In the genomic region with DNA sequence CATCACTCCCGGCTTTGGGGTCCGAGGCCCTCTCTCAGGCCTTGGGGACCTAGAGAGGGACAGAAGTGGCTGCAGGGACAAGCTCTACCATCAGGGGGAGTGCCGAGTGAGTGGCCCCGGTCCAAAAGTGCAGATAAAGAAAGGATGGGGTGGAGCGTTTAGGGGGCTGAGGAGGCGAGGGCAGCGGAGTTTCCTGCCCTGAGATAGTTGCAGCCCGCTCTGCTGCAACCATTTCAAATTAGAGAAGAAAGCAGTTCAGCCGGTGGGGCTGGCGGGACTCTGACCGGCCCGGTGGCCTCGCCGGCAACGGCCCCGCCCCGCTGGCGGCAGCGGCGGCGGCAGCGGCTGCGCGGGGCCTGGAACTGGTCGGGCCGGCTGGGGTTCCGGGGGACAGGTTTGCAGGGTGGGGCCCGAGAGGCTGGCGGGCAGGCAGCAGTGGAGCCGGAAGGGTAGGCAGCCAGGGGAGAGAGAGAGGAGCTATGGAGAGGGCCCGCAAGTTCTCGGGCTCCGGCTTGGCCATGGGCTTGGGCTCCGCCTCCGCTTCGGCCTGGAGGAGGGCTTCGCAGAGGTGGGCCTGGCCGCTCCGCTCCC, we compare ENCODE assay signal across 8 cellular contexts. TPM values are rescaled to one million over a fixed set of nuclear protein-coding genes. Genes with fewer than 3 reads are reported as not detected.
DNase-seq lines count a peak whose midpoint lies in the region; ATAC-seq and TF ChIP-seq lines count a peak whose summit lies in the region.

No MANE protein-coding gene starts in this region.

- ATAC-seq in HCT116 (peak; percentile 47), memory B cell (ENCODE audit: low read depth) (peak; percentile 51), GM18873 (IDR thresholded peaks at IDR 0.05; ENCODE audit: low FRiP score, unreplicated experiment) (no peak)

- no peaks in the 10 kb centered on the region for H3K9me3 ChIP-seq in HCT116 (ENCODE audit: control insufficient read depth in 1 of 2, insufficient read depth in 1 of 2, low read depth in 1 of 2, low read length in 2 of 2)
- no peaks in the 10 kb centered on the region for H3K9me3 ChIP-seq in duodenal mucosa (ENCODE audit: control insufficient read depth in 1 of 2, low read length in 2 of 2)

- H3K27me3 Mint-ChIP-seq in memory B cell, result no peaks in the 10 kb centered on the region

- TF ChIP-seq POLR2A in HCT116 (IDR thresholded peaks at IDR 0.05; ENCODE audit: borderline replicate concordance, extremely low read depth, insufficient read depth, insufficient read length), result no peak

- peak overlapping the region; percentile 53 for H3K27ac Mint-ChIP-seq in memory B cell

- H3K27ac ChIP-seq in HCT116 (ENCODE audit: low read depth, low read length) (peak overlapping the region; percentile 57; the same call in 1 of the 2 replicates), duodenal mucosa (ENCODE audit: low read depth, low read length) (peak overlapping the region; percentile 50)

- in situ Hi-C loops in G401 (cut with HindIII; ENCODE audit: low sequenced_read_pairs), result no loop called here

- TF ChIP-seq CTCF in HCT116 (IDR thresholded peaks at IDR 0.05 in 2 of 3, conservative IDR thresholded peaks at IDR 0.05 in 1 of 3; ENCODE audit: borderline replicate concordance in 1 of 3, insufficient read depth in 1 of 3, low read depth in 2 of 3, low read length in 2 of 3), result peak in 2 of 3 experiments; percentile 60 to 65; a peak in 4 of 6 replicates

- no peak for TF ChIP-seq RAD21 in HCT116 (IDR thresholded peaks at IDR 0.05; ENCODE audit: low read depth)

- no peaks in the 10 kb centered on the region for H3K9me2 ChIP-seq in HCT116 (ENCODE audit: insufficient read depth)

- intact Hi-C loops in HCT116 (cut with micrococcal nuclease), result loop anchor here (5.0 to 10.0 kb wide), 2 partner anchors 100 to 313 kb away; no protein-coding TSS in a partner anchor

- H3K4me3 Mint-ChIP-seq in memory B cell, result peak overlapping the region; percentile 97

- H3K4me1 ChIP-seq in HCT116 (ENCODE audit: control insufficient read depth in 1 of 2, insufficient read depth in 2 of 2, low read length in 2 of 2) (peaks cover 10 to 32% of the 10 kb centered on the region in 2 experiments), duodenal mucosa (ENCODE audit: control insufficient read depth in 1 of 2, insufficient read depth in 2 of 2, low read length in 2 of 2) (peaks cover 18 to 24% of the 10 kb centered on the region in 2 donors)

- DNase-seq in G401 (ENCODE audit: low spot score), result peak; percentile 51
- DNase-seq in HCT116 (ENCODE audit: low read depth, low spot score), result peak; percentile 18
- peak; percentile 74 for DNase-seq in NCI-H1436 (lab: John Stamatoyannopoulos, UW)
- DNase-seq in activated CD4-positive, alpha-beta T cell treated with anti-CD3 and anti-CD28 coated beads for 4 hours, result peak; percentile 42 to 52
- DNase-seq in memory B cell (ENCODE audit: low spot score in 2 of 2), result peak in 1 of 2 donors; percentile 50
- peak; percentile 46 for DNase-seq in stimulated activated naive CD4-positive, alpha-beta T cell treated with Interleukin-2 at 50 U/mL for 16 hours (lab: John Stamatoyannopoulos, UW)

- H3K27me3 ChIP-seq in HCT116 (ENCODE audit: insufficient read depth, low read length) (no peaks in the 10 kb centered on the region), duodenal mucosa (ENCODE audit: control insufficient read depth in 1 of 2, insufficient read depth in 2 of 2, low read length in 2 of 2) (peaks cover 0 to under 1% of the 10 kb centered on the region in 2 donors)

- CTCF ChIA-PET in HCT116 (lab: Charles Lee), result interaction anchor here (1.0 to 2.6 kb wide), 4 partner anchors 17 to 212 kb away, joined by 3 to 17 read pairs (median 6); no protein-coding TSS in a partner anchor

- RAD21 ChIA-PET in HCT116 (lab: Charles Lee; ENCODE audit: low non-redundant PET in 1 of 2, low total read pairs in 2 of 2, uncharacterized antibody in 2 of 2, unreplicated experiment in 2 of 2), result no interaction called here

- H3K79me2 ChIP-seq in HCT116 (ENCODE audit: insufficient read depth, low read length), result peaks cover 15% of the 10 kb centered on the region

- H3K4me2 ChIP-seq in HCT116 (ENCODE audit: low read length), result peak overlapping the region; percentile 81

- H4K20me1 ChIP-seq in HCT116 (ENCODE audit: insufficient read depth), result no peaks in the 10 kb centered on the region

- H3K36me3 Mint-ChIP-seq in memory B cell, result no peaks in the 10 kb centered on the region

- peaks cover 36% of the 10 kb centered on the region for H3K4me1 Mint-ChIP-seq in memory B cell

- no peaks in the 10 kb centered on the region for H3K9me3 Mint-ChIP-seq in memory B cell

- H3K36me3 ChIP-seq in HCT116 (ENCODE audit: control insufficient read depth in 1 of 2, insufficient read depth in 2 of 2, low read length in 2 of 2) (0 out of 4 replicates have a peak, but pooled peaks cover 0 to 4% of the 10 kb centered on the region in 2 experiments), duodenal mucosa (ENCODE audit: control insufficient read depth in 1 of 2, insufficient read depth in 2 of 2, low read length in 2 of 2) (no peaks in the 10 kb centered on the region)

- POLR2A ChIA-PET in HCT116 (lab: Charles Lee), result interaction anchor here (0.6 to 1.6 kb wide), 2 partner anchors 213 to 636 kb away, joined by 4 to 5 read pairs; no protein-coding TSS in a partner anchor

- H3K4me3 ChIP-seq in HCT116 (replicated peaks in 1 of 2; ENCODE audit: low read depth in 1 of 2, low read length in 2 of 2), result peak overlapping the region; percentile 51 to 64
- peak overlapping the region; percentile 56 to 69 for H3K4me3 ChIP-seq in duodenal mucosa (ENCODE audit: low read depth in 1 of 2, low read length in 2 of 2)

- no TSS peak for BruUV-seq in HCT116 (replicated peaks; lab: Mats Ljungman, UMichigan)

- H3K9ac ChIP-seq in HCT116 (ENCODE audit: low read length), result peak overlapping the region; percentile 53
- H3K9ac ChIP-seq in duodenal mucosa (ENCODE audit: low read depth in 1 of 2, low read length in 2 of 2), result peak overlapping the region; percentile 47 to 66

- peak overlapping the region; percentile 4 for H2AFZ ChIP-seq in HCT116 (ENCODE audit: low read depth, low read length, poor library complexity, severe bottlenecking)

TF ChIP-seq in HCT116, 20 proteins besides CTCF, POLR2A, EP300 and RAD21:
- peak; percentile 58 for TF ChIP-seq POLR2AphosphoS5 (IDR thresholded peaks at IDR 0.05; ENCODE audit: low read depth, low read length)
- no peak for TF ChIP-seq ZNF274 (IDR thresholded peaks at IDR 0.05; ENCODE audit: low read depth, low read length)
- no peak for TF ChIP-seq TCF7L2 (IDR thresholded peaks at IDR 0.05; ENCODE audit: borderline replicate concordance, extremely low read depth, insufficient read depth, insufficient read length)
- no peak for TF ChIP-seq EGR1 (IDR thresholded peaks at IDR 0.05; ENCODE audit: low read depth)
- TF ChIP-seq ZFX (IDR thresholded peaks at IDR 0.05), result peak; percentile 46; the same call in 1 of the 2 replicates
- TF ChIP-seq SIN3A (IDR thresholded peaks at IDR 0.05; ENCODE audit: low read depth), result no peak
- no peak for TF ChIP-seq FOSL1 (IDR thresholded peaks at IDR 0.05; ENCODE audit: low read depth)
- no peak for TF ChIP-seq SP1 (IDR thresholded peaks at IDR 0.05; ENCODE audit: low read depth)

RNA-seq across cellular contexts. Expression of gene DLG3, which starts 7.6 kb away (rescaled TPM):
- 24.0 and 28.0 TPM in 2 replicates for total RNA-seq in G401 (2014; rRNA removed; shearing (Covaris generic))
- total RNA-seq in HCT116 (2021; ENCODE audit: unreplicated experiment), result 48.4 TPM
- 32.2 and 37.8 TPM in 2 replicates for polyA plus RNA-seq in HCT116 (2012)

RNA-seq across cellular contexts. Expression of gene GDPD2, which starts 29.1 kb away (rescaled TPM):
- 0.54 TPM in 1 of 2 replicates, not detected in the other for total RNA-seq in G401 (2014; rRNA removed; shearing (Covaris generic))
- total RNA-seq in HCT116 (2021; ENCODE audit: unreplicated experiment), result not detected
- polyA plus RNA-seq in HCT116 (2012), result 0.07 TPM in 1 of 2 replicates, not detected in the other
